In genomic region chr14:64434528-64434927, GRCh38 we compare ENCODE assay signal across 16 cellular contexts.
"Had no signal": no experiment of that assay in that cellular context is flagged by ENCODE, and none has a peak within 500 bp of the region (broad histone marks: within the 10 kb centered on the region; RNA-seq: fewer than 3 reads in every experiment).

No MANE protein-coding gene starts in this region.

- H3K4me1 ChIP-seq: stomach had no signal

- H3K27ac ChIP-seq: coronary artery, gastrocnemius medialis, stomach, thoracic aorta, transverse colon had no signal

- H3K4me3 ChIP-seq: coronary artery, gastrocnemius medialis, mucosa of descending colon, stomach, thoracic aorta, transverse colon had no signal

- H3K9me3 ChIP-seq: gastrocnemius medialis, mucosa of descending colon, stomach, thoracic aorta, transverse colon had no signal

- H3K27me3 ChIP-seq: gastrocnemius medialis, stomach, transverse colon had no signal

- DNase-seq: effector CD4-positive, alpha-beta T cell; endodermal cell; erythroblast; gastrocnemius medialis; left colon; mucosa of descending colon; naive thymus-derived CD8-positive, alpha-beta T cell; posterior cingulate gyrus; stimulated activated naive CD4-positive, alpha-beta T cell; stomach; substantia nigra; transverse colon had no signal

- H3K4me3 Mint-ChIP-seq: endodermal cell; naive thymus-derived CD8-positive, alpha-beta T cell; neural crest cell had no signal

- H3K27ac Mint-ChIP-seq: endodermal cell; naive thymus-derived CD8-positive, alpha-beta T cell had no signal

- H3K27me3 Mint-ChIP-seq: naive thymus-derived CD8-positive, alpha-beta T cell had no signal

- ATAC-seq: gastrocnemius medialis; left colon; mucosa of descending colon; naive thymus-derived CD8-positive, alpha-beta T cell; sciatic nerve had no signal

- H3K4me1 Mint-ChIP-seq: endodermal cell, neural crest cell had no signal

- H3K9me3 Mint-ChIP-seq: endodermal cell; naive thymus-derived CD8-positive, alpha-beta T cell; neural crest cell had no signal
